ENCODE assay signal across 8 cellular contexts in genomic region chr11:122633219-122633829, GRCh38. TPM values are rescaled to one million over a fixed set of nuclear protein-coding genes. Genes with fewer than 3 reads are reported as not detected.
DNase-seq lines count a peak whose midpoint lies in the region; ATAC-seq, FAIRE-seq and TF ChIP-seq lines count a peak whose summit lies in the region.

No MANE protein-coding gene starts in this region.

- no peaks in the 10 kb centered on the region for H3K79me2 ChIP-seq in K562 (ENCODE audit: control insufficient read depth, insufficient read depth, low read length)

- no peak overlapping the region for H3K27ac ChIP-seq in K562 (ENCODE audit: extremely low read depth, low read depth, low read length)
- no peak overlapping the region for H3K27ac ChIP-seq in uterus

- no peak for FAIRE-seq in K562 (lab: Jason Lieb, UNC)

- TF ChIP-seq POLR2A in K562 (conservative IDR thresholded peaks at IDR 0.05), result no peak
- TF ChIP-seq POLR2A in uterus (IDR thresholded peaks at IDR 0.05), result no peak

- no peaks in the 10 kb centered on the region for H3K9me1 ChIP-seq in K562 (ENCODE audit: control insufficient read depth, insufficient read depth, low read length)

- in situ Hi-C loops in K562 (cut with MboI), result no loop called here

- peak in 1 of 2 experiments; percentile 28; a peak in 1 of 4 replicates for TF ChIP-seq RAD21 in K562 (CRISPR knock-in tag; conservative IDR thresholded peaks at IDR 0.05 in 1 of 2, IDR thresholded peaks at IDR 0.05 in 1 of 2)

- CTCF ChIA-PET in K562 (lab: Yijun Ruan, JAX; ENCODE audit: low intra/inter-chr PET ratio), result interaction anchor here (0.7 kb wide), 1 partner anchor 148 kb away, joined by 3 read pairs; no protein-coding TSS in a partner anchor

- H3K9ac ChIP-seq in K562 (ENCODE audit: insufficient read depth in 1 of 2, low read depth in 2 of 2, low read length in 2 of 2), result no peak overlapping the region

- no peak overlapping the region for H3K4me2 ChIP-seq in K562 (ENCODE audit: insufficient read depth, low read length)

- no peak for TF ChIP-seq EP300 in K562 (IDR thresholded peaks at IDR 0.05; ENCODE audit: low read length)

- under 1% methylated on average over 8 of the region's 8 CpGs for WGBS in K562 (ENCODE audit: insufficient coverage, low coverage, missing lambda C conversion rate)

- POLR2A ChIA-PET in K562 (lab: Yijun Ruan, JAX), result no interaction called here

- H3K4me3 ChIP-seq in AG09309 (ENCODE audit: control insufficient read depth, low read depth, low read length) (no peak overlapping the region), K562 (no peak overlapping the region), uterus (no peak overlapping the region)

- no peaks in the 10 kb centered on the region for H3K9me3 ChIP-seq in K562 (replicated peaks; ENCODE audit: control insufficient read depth, insufficient read depth, low read depth, low read length)
- no peaks in the 10 kb centered on the region for H3K9me3 ChIP-seq in uterus

- DNase-seq in AG09309 (ENCODE audit: low read depth) (no peak), NCI-H345 (lab: John Stamatoyannopoulos, UW) (peak; percentile 42), K562 (ENCODE audit: extremely low read depth in 1 of 4, low spot score in 3 of 4) (peak in 1 of 4 experiments; percentile 7), islet precursor cell (peak; percentile 76), uterus (no peak), activated gamma-delta T cell (lab: John Stamatoyannopoulos, UW) (no peak)

- no TSS peak for BruUV-seq in K562 (replicated peaks; lab: Mats Ljungman, UMichigan)

- peak; percentile 55 for TF ChIP-seq CTCF in AG09309 (IDR thresholded peaks at IDR 0.05; ENCODE audit: control insufficient read depth, insufficient read depth, low read depth, low read length, missing control alignments)
- peak in 1 of 3 experiments; percentile 33; a peak in 2 of 6 replicates for TF ChIP-seq CTCF in K562 (IDR thresholded peaks at IDR 0.05 in 2 of 3, conservative IDR thresholded peaks at IDR 0.05 in 1 of 3; ENCODE audit: insufficient read depth in 2 of 3, low read depth in 1 of 3, low read length in 3 of 3)
- peak in 3 of 4 experiments; percentile 17 to 46 (median 45) for TF ChIP-seq CTCF in uterus (IDR thresholded peaks at IDR 0.05)

- H3K4me1 ChIP-seq in K562 (replicated peaks in 1 of 2; ENCODE audit: control insufficient read depth in 2 of 2, insufficient read depth in 2 of 2, low read length in 2 of 2) (no peaks in the 10 kb centered on the region), uterus (no peaks in the 10 kb centered on the region)

- intact Hi-C loops in K562 (cut with micrococcal nuclease) (loop anchor here (1.0 kb wide), 1 partner anchor 148 kb away; no protein-coding TSS in a partner anchor), uterus (cut with DNase I; ENCODE audit: low total_unique reads) (no loop called here)

- H3K27me3 ChIP-seq in K562 (ENCODE audit: control insufficient read depth in 2 of 2, insufficient read depth in 2 of 2, low read length in 2 of 2) (peaks cover 0 to 4% of the 10 kb centered on the region in 2 experiments; a peak in 1 of 5 replicates), uterus (no peaks in the 10 kb centered on the region)

- ATAC-seq in GM18868 (IDR thresholded peaks at IDR 0.05; ENCODE audit: unreplicated experiment) (peak; percentile 45), K562 (0 out of 3 replicates have a peak, but pooled peaks have one; percentile 32), HG02588 (IDR thresholded peaks at IDR 0.05; ENCODE audit: unreplicated experiment) (no peak)

- no peaks in the 10 kb centered on the region for H4K20me1 ChIP-seq in K562 (replicated peaks; ENCODE audit: control insufficient read depth, insufficient read depth, low read length)

- no peaks in the 10 kb centered on the region for H3K36me3 ChIP-seq in K562 (ENCODE audit: control insufficient read depth, insufficient read depth, low read length)
- H3K36me3 ChIP-seq in uterus, result no peaks in the 10 kb centered on the region

- no peak overlapping the region for H2AFZ ChIP-seq in K562 (ENCODE audit: low read depth, low read length)

TF ChIP-seq in K562, 482 proteins besides CTCF, POLR2A, EP300 and RAD21:
- TF ChIP-seq CC2D1A (IDR thresholded peaks at IDR 0.05), result no peak
- TF ChIP-seq SMARCC2 (IDR thresholded peaks at IDR 0.05; ENCODE audit: low read depth), result no peak
TF ChIP-seq in K562: peak in this region for 0.

RNA-seq across cellular contexts. Expression of gene UBASH3B, which starts 22.2 kb away (rescaled TPM):
- not detected in 2 replicates for total RNA-seq in K562 (2011; cell fraction: chromatin; rRNA removed; ENCODE audit: low replicate concordance)
- total RNA-seq in K562 (2011; cell fraction: nucleolus; rRNA removed), result 1.0 TPM in 1 of 2 replicates, not detected in the other
- not detected in 2 replicates for total RNA-seq in K562 (2011; cell fraction: nucleoplasm; rRNA removed)
- 0.16 TPM in 1 of 2 replicates, not detected in the other for total RNA-seq in K562 (2014; rRNA removed)
- total RNA-seq in K562 (2014; rRNA removed; fragmentation: Illumina TruSeq; extraction: Trizol), result 0.04 TPM in 1 of 2 replicates, not detected in the other
- 0.11 TPM in 1 of 2 replicates, not detected in the other for total RNA-seq in K562 (2015; rRNA removed; fragmentation: Illumina TruSeq; extraction: Trizol)
- total RNA-seq in K562 (2021), result 0.31 and 0.40 TPM in 2 replicates
- 0.08 TPM in 1 of 2 replicates, not detected in the other for polyA plus RNA-seq in K562 (2011; rRNA removed)
- 0.01 and 0.25 TPM in 2 replicates for polyA plus RNA-seq in K562 (2011; cell fraction: cytosol; rRNA removed)
- 0.21 TPM in 1 of 2 replicates, not detected in the other for polyA plus RNA-seq in K562 (2011; cell fraction: nucleus; rRNA removed)
- 0.03 and 0.05 TPM in 2 replicates for polyA plus RNA-seq in K562 (2012)
- 0.13 TPM in 1 of 2 replicates, not detected in the other for polyA plus RNA-seq in K562 (2014; fragmentation: Illumina TruSeq; extraction: Trizol)
- polyA plus RNA-seq in K562 (2014; fragmentation: Nextera tagmentation; extraction: Ambion mirVana), result under 1 TPM; 0.01 to 0.06 TPM
- not detected in 2 replicates for polyA plus RNA-seq in K562 (2014; rRNA removed)
- polyA minus RNA-seq in K562 (2011; rRNA and poly(A)+ RNA removed), result 0.09 and 0.28 TPM in 2 replicates
- polyA minus RNA-seq in K562 (2011; cell fraction: cytosol; rRNA and poly(A)+ RNA removed), result 0.38 TPM in 1 of 2 replicates, not detected in the other
- not detected in 2 replicates for polyA minus RNA-seq in K562 (2011; cell fraction: nucleus; rRNA and poly(A)+ RNA removed)
- total RNA-seq in uterus, result 1 to 10 TPM in 2 of 4 donors, under 1 TPM in 2; under 0.01 to 5.8 (median 2.0) TPM

Comparison
In these comparisons a context has a peak if more than half of its experiments do, and no peak if none do; other contexts are left out.
1. DNase-seq: peak in NCI-H345 (single experiment) and islet precursor cell (single experiment); none in AG09309 (single experiment), uterus (0 of 2) and activated gamma-delta T cell (single experiment).